Comparison of ENCODE assay signal across 9 cellular contexts in genomic region chr21:37535130-37535529, GRCh38.
"Had no signal": no experiment of that assay in that cellular context is flagged by ENCODE, and none has a peak within 500 bp of the region (broad histone marks: within the 10 kb centered on the region; RNA-seq: fewer than 3 reads in every experiment).

No MANE protein-coding gene starts in this region.

- H3K4me1 ChIP-seq: HAP-1 had no signal

- ATAC-seq: GM23338, HCT116 had no signal

- H3K9ac ChIP-seq: KMS-11 had no signal

- H3K4me3 ChIP-seq: GM23338, HAP-1 had no signal

- H3K4me3 Mint-ChIP-seq: GM23338, HFFc6 had no signal

- DNase-seq: H7, HFFc6, IMR-90, KBM-7 had no signal

- H3K4me2 ChIP-seq: GM23338, KMS-11 had no signal

- H3K27ac Mint-ChIP-seq: GM23338, HFFc6 had no signal

- H2AFZ ChIP-seq: GM23338 had no signal

- H3K27ac ChIP-seq: HL-60, KMS-11 had no signal

- H3K36me3 ChIP-seq: HAP-1 had no signal
